Comparison of ENCODE assay signal across 8 cellular contexts in the genomic region with DNA sequence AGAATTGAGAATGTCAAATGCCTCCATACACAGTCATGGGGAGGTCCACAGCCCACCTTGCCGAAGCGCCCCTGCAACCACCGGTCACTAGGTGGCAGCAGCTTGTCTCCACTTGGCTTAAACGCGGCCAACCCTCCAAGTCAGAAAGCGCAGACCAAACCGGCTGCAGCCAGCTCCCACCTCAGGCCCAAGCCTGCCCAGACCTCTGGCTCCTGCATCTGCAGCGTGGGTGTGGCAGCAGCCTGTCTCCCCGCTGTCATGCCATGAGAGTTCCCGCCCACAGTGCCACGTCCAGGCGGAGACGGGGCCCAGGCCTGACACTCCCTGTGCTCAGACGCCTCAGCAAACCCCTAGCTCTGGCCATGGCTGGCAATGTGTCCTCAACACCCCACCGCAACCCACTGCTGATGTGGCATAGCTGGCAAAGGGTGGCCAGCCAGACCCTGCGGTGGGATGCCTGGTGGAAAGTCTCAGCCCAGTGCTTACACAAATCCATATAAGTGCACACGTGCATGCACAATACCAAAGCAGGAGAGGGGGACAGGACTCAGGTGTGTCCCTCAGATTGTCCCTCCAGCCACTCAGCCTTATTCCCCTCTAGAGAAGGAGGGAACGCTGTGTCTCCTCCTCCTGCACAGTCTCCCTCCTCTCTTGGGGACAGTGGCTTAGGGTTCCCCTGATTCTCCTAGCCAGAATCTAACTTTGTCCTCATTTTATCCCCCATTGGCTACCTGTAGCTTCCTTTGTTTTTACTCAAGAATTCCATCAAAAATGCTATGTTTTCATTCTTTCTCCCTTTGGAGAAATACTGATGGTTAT. TPM values are rescaled to one million over a fixed set of nuclear protein-coding genes. Genes with fewer than 3 reads are reported as not detected.
DNase-seq lines count a peak whose midpoint lies in the region; ATAC-seq and TF ChIP-seq lines count a peak whose summit lies in the region.

No MANE protein-coding gene starts in this region.

- intact Hi-C loops in Panc1 (cut with micrococcal nuclease; ENCODE audit: unreplicated experiment): loop anchor here (1.0 to 10.0 kb wide), 3 partner anchors 48 to 588 kb away; a partner anchor contains a TSS
- intact Hi-C loops in activated T-helper 1 cell treated with anti-CD3 and anti-CD28 coated beads, Interleukin-12 subunit alpha, Interleukin-12 subunit beta, Interleukin-2, Interleukin-4 antibody, amounts not matched to agents 30 ng/mL and 10 ng/mL and 1 ng/mL, durations not matched to agents 14 hours and 24 hours and 36 hours (cut with micrococcal nuclease): no loop called here
- intact Hi-C loops in stomach (cut with DNase I; ENCODE audit: low total_unique reads): loop anchor here (5.0 kb wide), 2 partner anchors 51 to 101 kb away; no protein-coding TSS in a partner anchor

- 17 to 44% (median 21%) methylated on average over 3 to 18 of the region's 18 CpGs for WGBS in stomach, 5 donors

- H3K27ac Mint-ChIP-seq in activated T-helper 1 cell treated with anti-CD3 and anti-CD28 coated beads, Interleukin-12 subunit alpha, Interleukin-12 subunit beta, Interleukin-2, Interleukin-4 antibody, amounts not matched to agents 30 ng/mL and 10 ng/mL and 1 ng/mL, durations not matched to agents 14 hours and 24 hours and 36 hours: no peak overlapping the region
- peak overlapping the region in 1 of 3 experiments; percentile 63 for H3K27ac Mint-ChIP-seq in nephron

- POLR2A ChIA-PET in GM10248 (lab: Yijun Ruan, JAX): interaction anchor here (1.0 kb wide), 1 partner anchor 22 kb away, joined by 5 read pairs; a partner anchor contains a TSS
- POLR2A ChIA-PET in Panc1 (lab: Charles Lee): interaction anchor here (1.0 kb wide), 1 partner anchor 48 kb away, joined by 3 read pairs; no protein-coding TSS in a partner anchor

- no peaks in the 10 kb centered on the region for H3K36me3 Mint-ChIP-seq in activated T-helper 1 cell treated with anti-CD3 and anti-CD28 coated beads, Interleukin-12 subunit alpha, Interleukin-12 subunit beta, Interleukin-2, Interleukin-4 antibody, amounts not matched to agents 30 ng/mL and 10 ng/mL and 1 ng/mL, durations not matched to agents 14 hours and 24 hours and 36 hours (ENCODE audit: low read depth)
- no peaks in the 10 kb centered on the region for H3K36me3 Mint-ChIP-seq in nephron (ENCODE audit: low read depth)

- no peaks in the 10 kb centered on the region for H3K9me3 ChIP-seq in Panc1 (ENCODE audit: control insufficient read depth, insufficient read depth, low read depth, low read length)
- H3K9me3 ChIP-seq in stomach: no peaks in the 10 kb centered on the region

- in situ Hi-C loops in Panc1 (cut with HindIII; ENCODE audit: low pct_unique_long_range_greater_than_20kb, low sequenced_read_pairs): no loop called here

- CTCF ChIA-PET in GM10248 (lab: Yijun Ruan, JAX) (interaction anchor here (0.6 to 7.4 kb wide), 50 partner anchors 9 to 852 kb away, joined by 3 to 195 read pairs (median 6); a partner anchor contains a TSS), Panc1 (lab: Charles Lee) (interaction anchor here (0.6 to 1.3 kb wide), 14 partner anchors 8 to 553 kb away, joined by 3 to 10 read pairs (median 3); a partner anchor contains a TSS)

- peaks cover 33% of the 10 kb centered on the region for H3K27me3 Mint-ChIP-seq in activated T-helper 1 cell treated with anti-CD3 and anti-CD28 coated beads, Interleukin-12 subunit alpha, Interleukin-12 subunit beta, Interleukin-2, Interleukin-4 antibody, amounts not matched to agents 30 ng/mL and 10 ng/mL and 1 ng/mL, durations not matched to agents 14 hours and 24 hours and 36 hours (ENCODE audit: insufficient read depth)
- peaks cover 44% of the 10 kb centered on the region for H3K27me3 Mint-ChIP-seq in nephron (ENCODE audit: low read depth)

- TF ChIP-seq POLR2A in stomach (IDR thresholded peaks at IDR 0.05): no peak

- peaks cover 27% of the 10 kb centered on the region for H3K4me1 Mint-ChIP-seq in activated T-helper 1 cell treated with anti-CD3 and anti-CD28 coated beads, Interleukin-12 subunit alpha, Interleukin-12 subunit beta, Interleukin-2, Interleukin-4 antibody, amounts not matched to agents 30 ng/mL and 10 ng/mL and 1 ng/mL, durations not matched to agents 14 hours and 24 hours and 36 hours (ENCODE audit: low read depth)
- peaks cover 44% of the 10 kb centered on the region for H3K4me1 Mint-ChIP-seq in nephron

- ATAC-seq in Panc1 (peak; percentile 31), HG03135 (IDR thresholded peaks at IDR 0.05; ENCODE audit: unreplicated experiment) (no peak)

- no peak for TF ChIP-seq EP300 in stomach (IDR thresholded peaks at IDR 0.05)

- DNase-seq in GM10248 (ENCODE audit: extremely low spot score) (peak; percentile 85), Panc1 (ENCODE audit: low read depth, low spot score) (peak; percentile 52), fibroblast of mammary gland (ENCODE audit: low read depth) (peak; percentile 92), stomach (peak; percentile 83)
- peak; percentile 63 for DNase-seq in activated T-helper 1 cell treated with anti-CD3 and anti-CD28 coated beads, Interleukin-12 subunit alpha, Interleukin-12 subunit beta, Interleukin-2, Interleukin-4 antibody, amounts not matched to agents 30 ng/mL and 10 ng/mL and 1 ng/mL, durations not matched to agents 14 hours and 24 hours and 36 hours (ENCODE audit: low spot score)

- H3K4me3 ChIP-seq in Panc1 (ENCODE audit: low read depth in 2 of 2, low read length in 2 of 2): peak overlapping the region in 1 of 2 experiments; percentile 93; a peak in 2 of 4 replicates
- H3K4me3 ChIP-seq in fibroblast of mammary gland (ENCODE audit: control insufficient read depth, low read depth, low read length): no peak overlapping the region
- peak overlapping the region in 1 of 4 donors; percentile 14 for H3K4me3 ChIP-seq in stomach

- H3K4me3 Mint-ChIP-seq in activated T-helper 1 cell treated with anti-CD3 and anti-CD28 coated beads, Interleukin-12 subunit alpha, Interleukin-12 subunit beta, Interleukin-2, Interleukin-4 antibody, amounts not matched to agents 30 ng/mL and 10 ng/mL and 1 ng/mL, durations not matched to agents 14 hours and 24 hours and 36 hours: peak overlapping the region; percentile 3
- H3K4me3 Mint-ChIP-seq in nephron: peak overlapping the region; percentile 64 to 82 (median 82)

- peak; percentile 94 for TF ChIP-seq CTCF in GM10248 (IDR thresholded peaks at IDR 0.05; ENCODE audit: control extremely low read depth, extremely low read depth, low read depth, missing control alignments)
- TF ChIP-seq CTCF in LNCAP (IDR thresholded peaks at IDR 0.05): peak; percentile 95
- peak; percentile 96 for TF ChIP-seq CTCF in Panc1 (IDR thresholded peaks at IDR 0.05)
- peak; percentile 87 for TF ChIP-seq CTCF in fibroblast of mammary gland (conservative IDR thresholded peaks at IDR 0.05; ENCODE audit: control insufficient read depth, insufficient read depth, low read depth, low read length)
- TF ChIP-seq CTCF in nephron (IDR thresholded peaks at IDR 0.05; ENCODE audit: unreplicated experiment in 3 of 3): peak; percentile 85 to 90 (median 90)
- peak in 5 of 7 experiments; percentile 77 to 86 (median 82) for TF ChIP-seq CTCF in stomach (IDR thresholded peaks at IDR 0.05)

- H3K4me1 ChIP-seq in Panc1 (ENCODE audit: control insufficient read depth, insufficient read depth, low read length) (peaks cover 30% of the 10 kb centered on the region), stomach (peaks cover 34 to 53% (median 46%) of the 10 kb centered on the region in 4 donors)

- H3K27ac ChIP-seq in Panc1 (ENCODE audit: low read length) (no peak overlapping the region), stomach (peak overlapping the region in 1 of 5 donors; percentile 87)

- H3K9me3 Mint-ChIP-seq in activated T-helper 1 cell treated with anti-CD3 and anti-CD28 coated beads, Interleukin-12 subunit alpha, Interleukin-12 subunit beta, Interleukin-2, Interleukin-4 antibody, amounts not matched to agents 30 ng/mL and 10 ng/mL and 1 ng/mL, durations not matched to agents 14 hours and 24 hours and 36 hours: no peaks in the 10 kb centered on the region
- H3K9me3 Mint-ChIP-seq in nephron: no peaks in the 10 kb centered on the region

- H3K27me3 ChIP-seq in Panc1 (ENCODE audit: control insufficient read depth, insufficient read depth, low read length) (no peaks in the 10 kb centered on the region), stomach (peaks cover 0 to 17% (median 11%) of the 10 kb centered on the region in 3 donors)

- no TSS peak for BruUV-seq in Panc1 (replicated peaks; lab: Mats Ljungman, UMichigan)

- H3K36me3 ChIP-seq in Panc1 (ENCODE audit: control insufficient read depth, insufficient read depth, low read length) (no peaks in the 10 kb centered on the region), stomach (no peaks in the 10 kb centered on the region)

RNA-seq across cellular contexts. Expression of a gene that starts 10.9 kb away (rescaled TPM):
- total RNA-seq in Panc1 (2021; ENCODE audit: unreplicated experiment): 5.4 TPM
- polyA plus RNA-seq in Panc1 (2012; ENCODE audit: insufficient read length): 5.3 TPM
- total RNA-seq in activated T-helper 1 cell treated with anti-CD3 and anti-CD28 coated beads, Interleukin-12 subunit alpha, Interleukin-12 subunit beta, Interleukin-2, Interleukin-4 antibody, amounts not matched to agents 30 ng/mL and 10 ng/mL and 1 ng/mL, durations not matched to agents 14 hours and 24 hours and 36 hours: 3.4 and 5.8 TPM in 2 replicates
- total RNA-seq in stomach: 100 to 1,000 TPM in 1 of 5 donors, 10 to 100 TPM in 2, 1 to 10 TPM in 2; 6.8 to 187 (median 12.3) TPM
- polyA plus RNA-seq in stomach: 10 to 100 TPM; 17.0 to 20.4 (median 17.1) TPM

RNA-seq across cellular contexts. Expression of a gene that starts 21.4 kb away (rescaled TPM):
- total RNA-seq in Panc1 (2021; ENCODE audit: unreplicated experiment): 210 TPM
- polyA plus RNA-seq in Panc1 (2012; ENCODE audit: insufficient read length): 312 TPM
- total RNA-seq in activated T-helper 1 cell treated with anti-CD3 and anti-CD28 coated beads, Interleukin-12 subunit alpha, Interleukin-12 subunit beta, Interleukin-2, Interleukin-4 antibody, amounts not matched to agents 30 ng/mL and 10 ng/mL and 1 ng/mL, durations not matched to agents 14 hours and 24 hours and 36 hours: 86.6 and 92.0 TPM in 2 replicates
- total RNA-seq in stomach: 100 to 1,000 TPM in 3 of 5 donors, 10 to 100 TPM in 2; 51.4 to 160 (median 126) TPM
- 10 to 100 TPM; 25.2 to 39.5 (median 36.6) TPM for polyA plus RNA-seq in stomach

RNA-seq across cellular contexts. Expression of a gene that starts 55.8 kb away (rescaled TPM):
- 193 TPM for total RNA-seq in Panc1 (2021; ENCODE audit: unreplicated experiment)
- 137 TPM for polyA plus RNA-seq in Panc1 (2012; ENCODE audit: insufficient read length)
- total RNA-seq in activated T-helper 1 cell treated with anti-CD3 and anti-CD28 coated beads, Interleukin-12 subunit alpha, Interleukin-12 subunit beta, Interleukin-2, Interleukin-4 antibody, amounts not matched to agents 30 ng/mL and 10 ng/mL and 1 ng/mL, durations not matched to agents 14 hours and 24 hours and 36 hours: 190 and 200 TPM in 2 replicates
- total RNA-seq in stomach: 100 to 1,000 TPM; 101 to 682 (median 474) TPM
- 100 to 1,000 TPM; 155 to 300 (median 242) TPM for polyA plus RNA-seq in stomach
